ENCODE assay signal across 9 cellular contexts in genomic region chr1:27436204-27437159, GRCh38. TPM values are rescaled to one million over a fixed set of nuclear protein-coding genes. Genes with fewer than 3 reads are reported as not detected.
A peak's percentile ranks its signal among the peaks of the same experiment; 100 is the strongest.
DNase-seq lines count a peak whose midpoint lies in the region; ATAC-seq, FAIRE-seq and TF ChIP-seq lines count a peak whose summit lies in the region.
"Had no signal": no experiment of that assay in that cellular context is flagged by ENCODE, and none has a peak within 500 bp of the region (broad histone marks: within the 10 kb centered on the region; RNA-seq: fewer than 3 reads in every experiment).

No MANE protein-coding gene starts in this region.

- intact Hi-C loops in K562 (cut with micrococcal nuclease) (no loop called here), left lung (cut with DNase I) (no loop called here)

- H3K4me1 ChIP-seq in K562 (replicated peaks in 1 of 2; ENCODE audit: control insufficient read depth in 2 of 2, insufficient read depth in 2 of 2, low read length in 2 of 2), result peaks cover 14 to 53% of the 10 kb centered on the region in 2 experiments
- H3K4me1 ChIP-seq in left lung, result peaks cover 48 to 85% of the 10 kb centered on the region in 2 donors
- H3K4me1 ChIP-seq in thymus (ENCODE audit: control insufficient read depth, insufficient read depth, low read length), result peaks cover 32% of the 10 kb centered on the region

- 40% methylated on average over 5 of the region's 5 CpGs for WGBS in K562 (ENCODE audit: insufficient coverage, low coverage, missing lambda C conversion rate)
- 73% methylated on average over 5 of the region's 5 CpGs for WGBS in thymus

- peaks cover 15% of the 10 kb centered on the region; the same call in 2 of the 3 replicates for H3K36me3 ChIP-seq in K562 (ENCODE audit: control insufficient read depth, insufficient read depth, low read length)
- H3K36me3 ChIP-seq in left lung, result peaks cover 0 to 10% of the 10 kb centered on the region in 2 donors
- H3K36me3 ChIP-seq in thymus (ENCODE audit: control insufficient read depth, insufficient read depth), result peaks cover 4% of the 10 kb centered on the region

- ATAC-seq in K562 (peak; percentile 92), left lung (peak; percentile 93)

- BruUV-seq in K562 (replicated peaks; lab: Mats Ljungman, UMichigan), result no TSS peak

- in situ Hi-C loops in K562 (cut with MboI), result no loop called here

- no peaks in the 10 kb centered on the region for H3K27me3 ChIP-seq in K562 (ENCODE audit: control insufficient read depth in 2 of 2, insufficient read depth in 2 of 2, low read length in 2 of 2)
- no peaks in the 10 kb centered on the region for H3K27me3 ChIP-seq in left lung
- no peaks in the 10 kb centered on the region for H3K27me3 ChIP-seq in thymus (ENCODE audit: control insufficient read depth, insufficient read depth)

- TF ChIP-seq CTCF in K562 (IDR thresholded peaks at IDR 0.05 in 2 of 3, conservative IDR thresholded peaks at IDR 0.05 in 1 of 3; ENCODE audit: insufficient read depth in 2 of 3, low read depth in 1 of 3, low read length in 3 of 3) (no peak), left lung (IDR thresholded peaks at IDR 0.05) (no peak), GM10266 (IDR thresholded peaks at IDR 0.05; ENCODE audit: control insufficient read depth, insufficient read depth, low read depth, missing control alignments) (no peak)

- 0 out of 4 replicates have a peak, but pooled peaks of 1 of the 2 experiments have one; percentile 7 for TF ChIP-seq RAD21 in K562 (CRISPR knock-in tag; conservative IDR thresholded peaks at IDR 0.05 in 1 of 2, IDR thresholded peaks at IDR 0.05 in 1 of 2)

- H3K9ac ChIP-seq in K562 (ENCODE audit: insufficient read depth in 1 of 2, low read depth in 2 of 2, low read length in 2 of 2), result peak overlapping the region in 1 of 2 experiments; percentile 76; a peak in 2 of 4 replicates

- peaks cover 19% of the 10 kb centered on the region for H4K20me1 ChIP-seq in K562 (replicated peaks; ENCODE audit: control insufficient read depth, insufficient read depth, low read length)

- DNase-seq in GM04503 (ENCODE audit: low read depth) (peak; percentile 28), NAMALWA (ENCODE audit: low spot score) (peak; percentile 75), K562 (ENCODE audit: extremely low read depth in 1 of 4, low spot score in 3 of 4) (peak; percentile 41 to 68 (median 54)), left lung (no peak), NK-92 (lab: John Stamatoyannopoulos, UW; ENCODE audit: unreplicated experiment) (no peak), GM10266 (ENCODE audit: extremely low spot score) (no peak)
- no peak for DNase-seq in effector CD8-positive, alpha-beta T cell (lab: John Stamatoyannopoulos, UW)

- TF ChIP-seq POLR2A in K562 (conservative IDR thresholded peaks at IDR 0.05), result no peak

- H3K79me2 ChIP-seq in K562 (ENCODE audit: control insufficient read depth, insufficient read depth, low read length), result peaks cover 83% of the 10 kb centered on the region

- POLR2A ChIA-PET in K562 (lab: Yijun Ruan, JAX), result interaction anchor here (0.5 to 3.6 kb wide), 10 partner anchors 9 to 135 kb away, joined by 3 to 12 read pairs (median 3); no protein-coding TSS in a partner anchor

- H2AFZ ChIP-seq in K562 (ENCODE audit: low read depth, low read length), result no peak overlapping the region

- peak overlapping the region; percentile 0; the same call in 1 of the 2 replicates for H3K4me2 ChIP-seq in K562 (ENCODE audit: insufficient read depth, low read length)

- H3K4me3 ChIP-seq in K562 (no peak overlapping the region), left lung (no peak overlapping the region), thymus (ENCODE audit: low read length) (no peak overlapping the region)

- no peaks in the 10 kb centered on the region for H3K9me3 ChIP-seq in K562 (replicated peaks; ENCODE audit: control insufficient read depth, insufficient read depth, low read depth, low read length)
- H3K9me3 ChIP-seq in left lung, result no peaks in the 10 kb centered on the region
- no peaks in the 10 kb centered on the region for H3K9me3 ChIP-seq in thymus (ENCODE audit: control insufficient read depth)

- FAIRE-seq in K562 (lab: Jason Lieb, UNC), result no peak

- H3K27ac ChIP-seq in K562 (ENCODE audit: extremely low read depth, low read depth, low read length), result peak overlapping the region; percentile 53; the same call in 1 of the 3 replicates
- peak overlapping the region; percentile 52 to 89 for H3K27ac ChIP-seq in left lung
- H3K27ac ChIP-seq in thymus (ENCODE audit: low read depth), result peak overlapping the region; percentile 92
- H3K27ac ChIP-seq: VCaP had no signal

- H3K9me1 ChIP-seq in K562 (ENCODE audit: control insufficient read depth, insufficient read depth, low read length), result peaks cover 4% of the 10 kb centered on the region

- CTCF ChIA-PET in K562 (lab: Yijun Ruan, JAX; ENCODE audit: low intra/inter-chr PET ratio), result interaction anchor here (0.6 kb wide), 1 partner anchor 622 kb away, joined by 3 read pairs; no protein-coding TSS in a partner anchor

- no peak for TF ChIP-seq EP300 in K562 (IDR thresholded peaks at IDR 0.05; ENCODE audit: low read length)

RNA-seq across cellular contexts. Expression of gene GPR3, which starts 44.1 kb away (rescaled TPM):
- 14.5 and 40.1 TPM in 2 replicates for total RNA-seq in K562 (2011; cell fraction: chromatin; rRNA removed; ENCODE audit: low replicate concordance)
- 36.8 and 39.4 TPM in 2 replicates for total RNA-seq in K562 (2011; cell fraction: nucleolus; rRNA removed)
- 27.8 and 27.9 TPM in 2 replicates for total RNA-seq in K562 (2011; cell fraction: nucleoplasm; rRNA removed)
- total RNA-seq in K562 (2014; rRNA removed) (3.7 and 6.2 TPM in 2 replicates), K562 (2014; rRNA removed; fragmentation: Illumina TruSeq; extraction: Trizol) (2.9 and 3.4 TPM in 2 replicates), K562 (2015; rRNA removed; fragmentation: Illumina TruSeq; extraction: Trizol) (3.5 and 3.7 TPM in 2 replicates), K562 (2021) (10.9 and 11.0 TPM in 2 replicates), left lung (under 1 TPM; 0.16 to 0.29 TPM)
- polyA plus RNA-seq in K562 (2011; rRNA removed) (8.2 and 19.3 TPM in 2 replicates), K562 (2014; fragmentation: Illumina TruSeq; extraction: Trizol) (10.1 and 11.6 TPM in 2 replicates), K562 (2014; fragmentation: Nextera tagmentation; extraction: Ambion mirVana) (under 1 TPM; 0.24 to 0.59 TPM), K562 (2014; rRNA removed) (11.5 and 14.9 TPM in 2 replicates), thymus (0.37 TPM)
- 26.0 and 34.4 TPM in 2 replicates for polyA plus RNA-seq in K562 (2011; cell fraction: cytosol; rRNA removed)
- polyA plus RNA-seq in K562 (2011; cell fraction: nucleus; rRNA removed), result 68.2 and 75.5 TPM in 2 replicates
- 10.0 and 10.7 TPM in 2 replicates for polyA plus RNA-seq in K562 (2012)
- 8.0 and 9.3 TPM in 2 replicates for polyA minus RNA-seq in K562 (2011; rRNA and poly(A)+ RNA removed)
- polyA minus RNA-seq in K562 (2011; cell fraction: cytosol; rRNA and poly(A)+ RNA removed), result 7.3 and 7.9 TPM in 2 replicates
- polyA minus RNA-seq in K562 (2011; cell fraction: nucleus; rRNA and poly(A)+ RNA removed), result 11.1 and 11.6 TPM in 2 replicates

RNA-seq across cellular contexts. Expression of gene CD164L2, which starts 53.3 kb away (rescaled TPM):
- total RNA-seq in K562 (2011; cell fraction: chromatin; rRNA removed; ENCODE audit: low replicate concordance), result 2.6 and 7.4 TPM in 2 replicates
- total RNA-seq in K562 (2011; cell fraction: nucleolus; rRNA removed), result 5.0 and 5.4 TPM in 2 replicates
- total RNA-seq in K562 (2011; cell fraction: nucleoplasm; rRNA removed), result 5.1 and 5.8 TPM in 2 replicates
- 0.29 and 0.45 TPM in 2 replicates for total RNA-seq in K562 (2014; rRNA removed)
- total RNA-seq in K562 (2014; rRNA removed; fragmentation: Illumina TruSeq; extraction: Trizol), result 0.18 TPM in 1 of 2 replicates, not detected in the other
- 0.14 and 0.19 TPM in 2 replicates for total RNA-seq in K562 (2015; rRNA removed; fragmentation: Illumina TruSeq; extraction: Trizol)
- 0.49 and 0.72 TPM in 2 replicates for total RNA-seq in K562 (2021)
- 0.92 and 2.8 TPM in 2 replicates for polyA plus RNA-seq in K562 (2011; rRNA removed)
- 0.92 and 1.2 TPM in 2 replicates for polyA plus RNA-seq in K562 (2011; cell fraction: cytosol; rRNA removed)
- 15.3 and 19.6 TPM in 2 replicates for polyA plus RNA-seq in K562 (2011; cell fraction: nucleus; rRNA removed)
- polyA plus RNA-seq in K562 (2012), result 1.2 and 1.7 TPM in 2 replicates
- 0.31 and 0.65 TPM in 2 replicates for polyA plus RNA-seq in K562 (2014; fragmentation: Illumina TruSeq; extraction: Trizol)
- polyA plus RNA-seq in K562 (2014; fragmentation: Nextera tagmentation; extraction: Ambion mirVana), result under 1 TPM in 1 of 2 experiments, not detected in 1; 0.08 TPM
- polyA plus RNA-seq in K562 (2014; rRNA removed), result 0.63 and 0.91 TPM in 2 replicates
- 0.28 and 0.57 TPM in 2 replicates for polyA minus RNA-seq in K562 (2011; rRNA and poly(A)+ RNA removed)
- polyA minus RNA-seq in K562 (2011; cell fraction: cytosol; rRNA and poly(A)+ RNA removed), result not detected in 2 replicates
- 1.1 and 2.4 TPM in 2 replicates for polyA minus RNA-seq in K562 (2011; cell fraction: nucleus; rRNA and poly(A)+ RNA removed)
- total RNA-seq in left lung, result 1 to 10 TPM; 4.0 to 5.9 TPM
- polyA plus RNA-seq in thymus, result 2.4 TPM

RNA-seq across cellular contexts. Expression of gene WASF2, which starts 53.5 kb away (rescaled TPM):
- 60.7 and 84.8 TPM in 2 replicates for total RNA-seq in K562 (2011; cell fraction: chromatin; rRNA removed; ENCODE audit: low replicate concordance)
- total RNA-seq in K562 (2011; cell fraction: nucleolus; rRNA removed), result 47.0 and 48.4 TPM in 2 replicates
- 68.6 and 84.8 TPM in 2 replicates for total RNA-seq in K562 (2011; cell fraction: nucleoplasm; rRNA removed)
- total RNA-seq in K562 (2014; rRNA removed) (21.3 and 29.6 TPM in 2 replicates), K562 (2014; rRNA removed; fragmentation: Illumina TruSeq; extraction: Trizol) (31.2 and 40.7 TPM in 2 replicates), K562 (2015; rRNA removed; fragmentation: Illumina TruSeq; extraction: Trizol) (26.1 and 29.2 TPM in 2 replicates), K562 (2021) (139 and 163 TPM in 2 replicates), left lung (100 to 1,000 TPM; 108 to 138 TPM)
- polyA plus RNA-seq in K562 (2011; rRNA removed) (41.5 and 104 TPM in 2 replicates), K562 (2014; fragmentation: Illumina TruSeq; extraction: Trizol) (109 and 115 TPM in 2 replicates), K562 (2014; fragmentation: Nextera tagmentation; extraction: Ambion mirVana) (1 to 10 TPM; 8.2 to 9.7 TPM), K562 (2014; rRNA removed) (51.3 and 56.8 TPM in 2 replicates), thymus (47.4 TPM)
- 45.0 and 57.5 TPM in 2 replicates for polyA plus RNA-seq in K562 (2011; cell fraction: cytosol; rRNA removed)
- polyA plus RNA-seq in K562 (2011; cell fraction: nucleus; rRNA removed), result 49.0 and 54.9 TPM in 2 replicates
- polyA plus RNA-seq in K562 (2012), result 84.9 and 101 TPM in 2 replicates
- 49.4 and 58.2 TPM in 2 replicates for polyA minus RNA-seq in K562 (2011; rRNA and poly(A)+ RNA removed)
- 68.3 and 88.6 TPM in 2 replicates for polyA minus RNA-seq in K562 (2011; cell fraction: cytosol; rRNA and poly(A)+ RNA removed)
- polyA minus RNA-seq in K562 (2011; cell fraction: nucleus; rRNA and poly(A)+ RNA removed), result 15.8 and 27.9 TPM in 2 replicates

Comparison
In these comparisons a context has a peak if more than half of its experiments do, and no peak if none do; other contexts are left out.
1. DNase-seq: peak in GM04503 (single experiment), NAMALWA (single experiment) and K562 (4 of 4); none in left lung (0 of 2), effector CD8-positive, alpha-beta T cell (single experiment), NK-92 (single experiment) and GM10266 (single experiment).
2. Peak in every context shown above with its lines, with median percentiles within 50 percentile points of each other: H3K27ac ChIP-seq.